ENCODE assay signal across 20 cellular contexts in the genomic region with DNA sequence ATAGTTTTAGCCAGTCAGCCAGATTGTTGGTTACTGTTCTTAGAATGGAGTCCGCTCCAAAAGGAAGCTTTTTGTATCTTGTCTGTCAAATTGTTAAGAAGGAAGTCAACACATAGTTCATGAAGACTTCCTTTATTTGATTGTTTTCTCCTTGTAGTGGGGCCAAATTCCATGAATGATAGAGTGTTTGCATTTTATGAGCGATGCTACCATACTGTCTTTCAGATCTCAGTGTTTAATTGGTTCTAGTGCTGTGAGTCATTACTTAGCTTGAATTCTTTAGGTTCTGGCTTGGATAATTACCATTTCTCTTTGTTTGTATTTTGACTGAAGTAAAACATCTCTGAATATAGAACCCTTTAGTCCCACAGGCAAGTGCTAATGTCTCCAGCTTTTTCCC.
DNase-seq lines count a peak whose midpoint lies in the region; ATAC-seq and TF ChIP-seq lines count a peak whose summit lies in the region.
"Had no signal": no experiment of that assay in that cellular context is flagged by ENCODE, and none has a peak within 500 bp of the region (broad histone marks: within the 10 kb centered on the region; RNA-seq: fewer than 3 reads in every experiment).

No MANE protein-coding gene starts in this region.

- peak; percentile 65 for DNase-seq in COLO829 (ENCODE audit: low spot score)
- DNase-seq in KBM-7 = peak; percentile 43
- DNase-seq in foreskin melanocyte = peak; percentile 93
- no peak for DNase-seq in foreskin fibroblast
- DNase-seq: ACHN; AML-193; BE2C; Calu3; CD4-positive, alpha-beta T cell; CD8-positive, alpha-beta memory T cell; COR-L47; DMS53; DND-41; GF-D8; HFFc6 had no signal

- no peak overlapping the region for H3K4me3 ChIP-seq in foreskin fibroblast (ENCODE audit: low read depth in 1 of 2, low read length in 2 of 2)
- H3K4me3 ChIP-seq: BLaER1 treated with 17β-estradiol and CSF1 and Interleukin-3, amounts not matched to agents 10 nM and 100 nM; GM23338; HAP-1 had no signal

- no peak for TF ChIP-seq CTCF in foreskin fibroblast (IDR thresholded peaks at IDR 0.05; ENCODE audit: low read depth, low read length)

- ATAC-seq in HG03135 (IDR thresholded peaks at IDR 0.05; ENCODE audit: unreplicated experiment) (no peak), HG03521 (IDR thresholded peaks at IDR 0.05; ENCODE audit: unreplicated experiment) (no peak)
- ATAC-seq: GM23338 had no signal

- in situ Hi-C loops in KBM-7 (cut with MboI; ENCODE audit: low pct_unique_long_range_greater_than_20kb, low sequenced_read_pairs) = no loop called here

Comparison
In these comparisons a context has a peak if more than half of its experiments do, and no peak if none do; other contexts are left out.
1. DNase-seq: peak in COLO829 (single experiment), KBM-7 (single experiment) and foreskin melanocyte (single experiment); none in foreskin fibroblast (0 of 2).